13 cellular contexts compared by ENCODE assay signal in the genomic region with DNA sequence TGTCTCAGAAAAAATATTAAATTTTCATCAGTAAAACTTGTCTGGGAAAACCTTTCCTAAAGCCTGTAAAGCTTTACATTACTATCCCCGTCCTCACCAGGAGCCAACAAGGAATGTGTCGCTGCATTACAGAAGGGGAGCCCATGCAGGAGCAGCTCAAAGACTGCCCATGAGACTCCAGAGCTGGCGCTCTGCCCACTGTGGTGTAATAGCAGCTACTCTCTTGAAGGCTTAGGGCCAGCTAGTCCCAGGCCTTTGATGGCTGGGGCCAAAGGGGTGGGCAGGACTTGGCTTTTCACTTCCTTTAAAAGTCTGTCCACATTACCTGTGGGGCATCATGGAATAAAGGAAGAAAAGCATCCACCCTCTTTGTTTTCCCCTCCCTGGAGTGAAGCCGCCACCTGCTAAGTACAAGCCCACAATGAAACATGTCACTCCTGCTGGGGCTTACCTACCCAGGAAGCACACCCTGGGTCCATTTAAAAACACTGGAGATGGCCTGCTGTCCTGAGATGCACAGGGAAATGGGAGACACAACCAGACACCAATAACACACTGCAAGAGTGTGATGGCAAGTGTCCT.
DNase-seq lines count a peak whose midpoint lies in the region; ATAC-seq and TF ChIP-seq lines count a peak whose summit lies in the region.
"Had no signal": no experiment of that assay in that cellular context is flagged by ENCODE, and none has a peak within 500 bp of the region (broad histone marks: within the 10 kb centered on the region; RNA-seq: fewer than 3 reads in every experiment).

No MANE protein-coding gene starts in this region.

- no peak overlapping the region for H3K27ac ChIP-seq in vagina
- H3K27ac ChIP-seq: BLaER1 treated with 17β-estradiol and CSF1 and Interleukin-3, amounts not matched to agents 10 nM and 100 nM had no signal

- no peaks in the 10 kb centered on the region for H3K9me3 Mint-ChIP-seq in activated CD8-positive, alpha-beta T cell treated with anti-CD3 and anti-CD28 coated beads, Interleukin-2, amount 10 ng/mL, durations not matched to agents 7 days and 5 days (ENCODE audit: insufficient read depth)
- H3K9me3 Mint-ChIP-seq in CD14-positive monocyte, result peaks cover 0 to 14% (median 4%) of the 10 kb centered on the region in 7 donors
- H3K9me3 Mint-ChIP-seq: activated CD4-positive, alpha-beta memory T cell treated with anti-CD3 and anti-CD28 coated beads for 36 hours; immature natural killer cell had no signal

- H3K27me3 ChIP-seq in H7 (ENCODE audit: control insufficient read depth, insufficient read depth, low read length) (no peaks in the 10 kb centered on the region), vagina (no peaks in the 10 kb centered on the region)
- H3K27me3 ChIP-seq: BLaER1 treated with 17β-estradiol and CSF1 and Interleukin-3, amounts not matched to agents 10 nM and 100 nM had no signal

- no peaks in the 10 kb centered on the region for H3K36me3 ChIP-seq in H7 (replicated peaks; ENCODE audit: control insufficient read depth, insufficient read depth, low read length)
- H3K36me3 ChIP-seq in vagina, result no peaks in the 10 kb centered on the region
- H3K36me3 ChIP-seq: BLaER1 treated with 17β-estradiol and CSF1 and Interleukin-3, amounts not matched to agents 10 nM and 100 nM had no signal

- no peaks in the 10 kb centered on the region for H3K4me1 Mint-ChIP-seq in activated CD8-positive, alpha-beta T cell treated with anti-CD3 and anti-CD28 coated beads, Interleukin-2, amount 10 ng/mL, durations not matched to agents 7 days and 5 days (ENCODE audit: low read depth)
- H3K4me1 Mint-ChIP-seq in CD14-positive monocyte, result peaks cover 9% of the 10 kb centered on the region
- H3K4me1 Mint-ChIP-seq: immature natural killer cell had no signal

- peak; percentile 62 for DNase-seq in H7
- peak; percentile 63 for DNase-seq in amniotic epithelial cell (ENCODE audit: low read depth)
- DNase-seq in left cardiac atrium, result peak; percentile 82
- DNase-seq in sciatic nerve (ENCODE audit: low spot score), result peak; percentile 82
- no peak for DNase-seq in vagina (ENCODE audit: extremely low spot score in 2 of 2)
- no peak for DNase-seq in activated CD8-positive, alpha-beta T cell treated with anti-CD3 and anti-CD28 coated beads, Interleukin-2, amount 10 ng/mL, durations not matched to agents 7 days and 5 days
- no peak for DNase-seq in CD14-positive monocyte (ENCODE audit: low spot score)
- no peak for DNase-seq in SK-N-DZ (ENCODE audit: low spot score)
- DNase-seq: activated CD4-positive, alpha-beta memory T cell treated with anti-CD3 and anti-CD28 coated beads for 36 hours; immature natural killer cell; NCI-H2227 treated with DMSO at 0.1 percent for 48 hours had no signal

- no peaks in the 10 kb centered on the region for H3K9me3 ChIP-seq in vagina

- ATAC-seq in left cardiac atrium, result peak; percentile 34 to 69
- peak; percentile 54 for ATAC-seq in sciatic nerve
- no peak for ATAC-seq in activated CD8-positive, alpha-beta T cell treated with anti-CD3 and anti-CD28 coated beads, Interleukin-2, amount 10 ng/mL, durations not matched to agents 7 days and 5 days

- H3K36me3 Mint-ChIP-seq in activated CD8-positive, alpha-beta T cell treated with anti-CD3 and anti-CD28 coated beads, Interleukin-2, amount 10 ng/mL, durations not matched to agents 7 days and 5 days (ENCODE audit: low read depth), result no peaks in the 10 kb centered on the region
- H3K36me3 Mint-ChIP-seq in CD14-positive monocyte, result no peaks in the 10 kb centered on the region
- H3K36me3 Mint-ChIP-seq: activated CD4-positive, alpha-beta memory T cell treated with anti-CD3 and anti-CD28 coated beads for 36 hours; immature natural killer cell had no signal

- intact Hi-C loops in left cardiac atrium (cut with DNase I) (no loop called here), sciatic nerve (cut with DNase I) (no loop called here), vagina (cut with DNase I) (no loop called here), CD14-positive monocyte (cut with micrococcal nuclease) (no loop called here)

- TF ChIP-seq CTCF in vagina (IDR thresholded peaks at IDR 0.05), result no peak
- TF ChIP-seq CTCF in CD14-positive monocyte (IDR thresholded peaks at IDR 0.05), result no peak

- no peak for TF ChIP-seq POLR2A in vagina (IDR thresholded peaks at IDR 0.05)

- H3K4me3 ChIP-seq in H7 (ENCODE audit: insufficient read depth, low read depth, low read length) (no peak overlapping the region), vagina (no peak overlapping the region)
- H3K4me3 ChIP-seq: BLaER1 treated with 17β-estradiol and CSF1 and Interleukin-3, amounts not matched to agents 10 nM and 100 nM had no signal

- H3K4me3 Mint-ChIP-seq in activated CD8-positive, alpha-beta T cell treated with anti-CD3 and anti-CD28 coated beads, Interleukin-2, amount 10 ng/mL, durations not matched to agents 7 days and 5 days, result no peak overlapping the region
- H3K4me3 Mint-ChIP-seq in CD14-positive monocyte, result no peak overlapping the region
- H3K4me3 Mint-ChIP-seq: activated CD4-positive, alpha-beta memory T cell treated with anti-CD3 and anti-CD28 coated beads for 36 hours; activated T-helper 1 cell treated with anti-CD3 and anti-CD28 coated beads, Interleukin-12 subunit alpha, Interleukin-12 subunit beta, Interleukin-2, Interleukin-4 antibody, amounts not matched to agents 30 ng/mL and 10 ng/mL and 1 ng/mL, durations not matched to agents 14 hours and 24 hours and 36 hours; immature natural killer cell had no signal

- CTCF ChIA-PET in activated CD8-positive, alpha-beta T cell treated with anti-CD3 and anti-CD28 coated beads, Interleukin-2, amount 10 ng/mL, durations not matched to agents 7 days and 5 days (lab: Charles Lee), result no interaction called here

- H3K4me1 ChIP-seq in vagina, result peaks cover 18% of the 10 kb centered on the region

- POLR2A ChIA-PET in activated CD8-positive, alpha-beta T cell treated with anti-CD3 and anti-CD28 coated beads, Interleukin-2, amount 10 ng/mL, durations not matched to agents 7 days and 5 days (lab: Charles Lee), result no interaction called here

- no peak overlapping the region for H3K27ac Mint-ChIP-seq in activated CD8-positive, alpha-beta T cell treated with anti-CD3 and anti-CD28 coated beads, Interleukin-2, amount 10 ng/mL, durations not matched to agents 7 days and 5 days
- H3K27ac Mint-ChIP-seq in CD14-positive monocyte, result no peak overlapping the region
- H3K27ac Mint-ChIP-seq: activated CD4-positive, alpha-beta memory T cell treated with anti-CD3 and anti-CD28 coated beads for 36 hours; activated T-helper 1 cell treated with anti-CD3 and anti-CD28 coated beads, Interleukin-12 subunit alpha, Interleukin-12 subunit beta, Interleukin-2, Interleukin-4 antibody, amounts not matched to agents 30 ng/mL and 10 ng/mL and 1 ng/mL, durations not matched to agents 14 hours and 24 hours and 36 hours; immature natural killer cell had no signal

- H3K27me3 Mint-ChIP-seq in activated CD8-positive, alpha-beta T cell treated with anti-CD3 and anti-CD28 coated beads, Interleukin-2, amount 10 ng/mL, durations not matched to agents 7 days and 5 days (ENCODE audit: low read depth), result no peaks in the 10 kb centered on the region
- no peaks in the 10 kb centered on the region for H3K27me3 Mint-ChIP-seq in CD14-positive monocyte (ENCODE audit: low read depth in 3 of 3)
- H3K27me3 Mint-ChIP-seq: activated CD4-positive, alpha-beta memory T cell treated with anti-CD3 and anti-CD28 coated beads for 36 hours had no signal

Comparison
In these comparisons a context has a peak if more than half of its experiments do, and no peak if none do; other contexts are left out.
1. DNase-seq: peak in H7 (single experiment), amniotic epithelial cell (single experiment), left cardiac atrium (single experiment) and sciatic nerve (single experiment); none in vagina (0 of 2), activated CD8-positive, alpha-beta T cell treated with anti-CD3 and anti-CD28 coated beads, Interleukin-2, amount 10 ng/mL, durations not matched to agents 7 days and 5 days (single experiment), CD14-positive monocyte (single experiment) and SK-N-DZ (single experiment).